8 cellular contexts compared by ENCODE assay signal in genomic region chr19:48634424-48635262, GRCh38. TPM values are rescaled to one million over a fixed set of nuclear protein-coding genes. Genes with fewer than 3 reads are reported as not detected.
A peak's percentile ranks its signal among the peaks of the same experiment; 100 is the strongest.
DNase-seq lines count a peak whose midpoint lies in the region; ATAC-seq and TF ChIP-seq lines count a peak whose summit lies in the region.

No MANE protein-coding gene starts in this region.

- H3K36me3 ChIP-seq in kidney epithelial cell (ENCODE audit: control insufficient read depth, insufficient read depth, low read length), result no peaks in the 10 kb centered on the region

- peaks cover 3% of the 10 kb centered on the region for H3K27me3 ChIP-seq in kidney epithelial cell (ENCODE audit: control insufficient read depth, insufficient read depth, low read length)

- peak; percentile 92 for DNase-seq in GM10266 (ENCODE audit: extremely low spot score)
- DNase-seq in NCI-H510A (lab: John Stamatoyannopoulos, UW), result peak; percentile 98
- DNase-seq in activated CD4-positive, alpha-beta T cell treated with anti-CD3 and anti-CD28 coated beads for 24 hours (ENCODE audit: low read depth in 2 of 2), result peak; percentile 92 to 93
- peak; percentile 84 to 86 for DNase-seq in cerebellar nuclear complex (lab: John Stamatoyannopoulos, UW)
- DNase-seq in kidney epithelial cell (ENCODE audit: low read depth), result peak; percentile 85
- peak; percentile 84 to 91 for DNase-seq in stimulated activated CD4-positive, alpha-beta T cell treated with anti-CD3 and anti-CD28 coated beads, Interleukin-15, amount 100 ng/mL, for 1 hour (ENCODE audit: low read depth in 1 of 2, low spot score in 1 of 2)

- H3K4me3 ChIP-seq in kidney epithelial cell (ENCODE audit: low read depth, low read length), result no peak overlapping the region

- TF ChIP-seq CTCF in GM10266 (IDR thresholded peaks at IDR 0.05; ENCODE audit: control insufficient read depth, insufficient read depth, low read depth, missing control alignments), result no peak
- no peak for TF ChIP-seq CTCF in kidney epithelial cell (IDR thresholded peaks at IDR 0.05; ENCODE audit: insufficient read depth, low read length, poor library complexity, severe bottlenecking)

- peak; percentile 26 for ATAC-seq in HG03196 (IDR thresholded peaks at IDR 0.05; ENCODE audit: unreplicated experiment)
- ATAC-seq in GM19467 (IDR thresholded peaks at IDR 0.05; ENCODE audit: unreplicated experiment), result no peak

RNA-seq across cellular contexts. Expression of gene DBP, which starts 2.5 kb away (rescaled TPM):
- 1.6 and 3.4 TPM in 2 replicates for total RNA-seq in kidney epithelial cell

RNA-seq across cellular contexts. Expression of gene CA11, which starts 11.3 kb away (rescaled TPM):
- total RNA-seq in kidney epithelial cell, result 1.1 and 1.7 TPM in 2 replicates

RNA-seq across cellular contexts. Expression of gene SPHK2, which starts 15.3 kb away (rescaled TPM):
- 27.9 and 30.3 TPM in 2 replicates for total RNA-seq in kidney epithelial cell

RNA-seq across cellular contexts. Expression of gene RPL18, which starts 15.7 kb away (rescaled TPM):
- 2,979 and 3,293 TPM in 2 replicates for total RNA-seq in kidney epithelial cell

RNA-seq across cellular contexts. Expression of gene FAM83E, which starts 19.8 kb away (rescaled TPM):
- 0.25 and 2.3 TPM in 2 replicates for total RNA-seq in kidney epithelial cell
